In the genomic region with DNA sequence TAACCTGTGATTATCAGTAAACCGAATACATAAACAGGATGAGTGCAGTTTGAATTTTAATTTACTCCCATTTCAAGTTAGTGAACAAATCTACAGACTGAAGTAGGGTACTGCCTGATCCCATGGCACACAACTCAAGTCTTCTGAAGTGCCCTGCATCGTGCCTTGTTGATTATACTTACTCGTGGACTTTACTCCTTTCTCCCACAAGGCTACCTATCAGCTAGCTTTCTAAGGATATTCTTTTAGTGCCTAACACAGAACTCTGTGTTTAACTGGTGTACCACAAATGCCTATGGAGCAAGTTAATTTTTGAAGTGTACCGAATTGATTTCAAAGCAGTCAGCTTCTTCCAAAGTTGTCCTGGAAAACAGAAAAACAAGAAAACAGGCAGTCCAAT, we compare ENCODE assay signal across 27 cellular contexts.
"Had no signal": no experiment of that assay in that cellular context is flagged by ENCODE, and none has a peak within 500 bp of the region (broad histone marks: within the 10 kb centered on the region; RNA-seq: fewer than 3 reads in every experiment).

No MANE protein-coding gene starts in this region.

- H3K36me3 Mint-ChIP-seq: stimulated activated effector memory CD8-positive, alpha-beta T cell treated with anti-CD3 and anti-CD28 coated beads, Interleukin-12 subunit alpha, Interleukin-12 subunit beta, amount 100 ng/mL, for 72 hours had no signal

- H3K9me3 Mint-ChIP-seq: immature natural killer cell had no signal

- H3K27me3 Mint-ChIP-seq: activated CD8-positive, alpha-beta T cell treated with anti-CD3 and anti-CD28 coated beads for 36 hours; activated naive CD4-positive, alpha-beta T cell treated with anti-CD3 and anti-CD28 coated beads, Interleukin-2, amount 50 U/mL, for 24 hours; activated naive CD8-positive, alpha-beta T cell treated with anti-CD3 and anti-CD28 coated beads, Interleukin-2, amount 50 U/mL, for 24 hours; activated T-helper 17 cell treated with anti-CD3 and anti-CD28 coated beads, Interleukin-2, amount 50 U/mL, for 72 hours; natural killer cell treated with Interleukin-12 subunit alpha and Interleukin-12 subunit beta and Interleukin-15 and Interleukin-18, amount 100 ng/mL, for 72 hours; progenitor cell of endocrine pancreas; stimulated activated naive CD8-positive, alpha-beta T cell treated with anti-CD3 and anti-CD28 coated beads, Interleukin-15, Interleukin-2, amounts not matched to agents 100 ng/mL and 50 ng/mL, for 24 hours had no signal

- H3K4me3 ChIP-seq: breast epithelium, heart left ventricle, left ventricle myocardium inferior, lung, skin epidermis, upper lobe of left lung had no signal

- H3K9me3 ChIP-seq: breast epithelium, left ventricle myocardium inferior, upper lobe of left lung had no signal

- H3K36me3 ChIP-seq: breast epithelium, heart left ventricle, left ventricle myocardium inferior, upper lobe of left lung had no signal

- ATAC-seq: activated CD8-positive, alpha-beta T cell treated with anti-CD3 and anti-CD28 coated beads for 36 hours; activated naive CD8-positive, alpha-beta T cell treated with anti-CD3 and anti-CD28 coated beads, Interleukin-2, amount 50 U/mL, for 24 hours; activated T-cell treated with anti-CD3 and anti-CD28 coated beads, Interleukin-2, amount 50 U/mL, for 4 hours; activated T-helper 17 cell treated with anti-CD3 and anti-CD28 coated beads, Interleukin-2, amount 50 U/mL, for 72 hours; heart left ventricle; natural killer cell treated with Interleukin-12 subunit alpha and Interleukin-12 subunit beta and Interleukin-15 and Interleukin-18, amount 100 ng/mL, for 72 hours; sciatic nerve; stimulated activated effector memory CD8-positive, alpha-beta T cell treated with anti-CD3 and anti-CD28 coated beads, Interleukin-12 subunit alpha, Interleukin-12 subunit beta, amount 100 ng/mL, for 72 hours had no signal

- H3K4me3 Mint-ChIP-seq: activated CD8-positive, alpha-beta T cell treated with anti-CD3 and anti-CD28 coated beads for 36 hours; activated naive CD4-positive, alpha-beta T cell treated with anti-CD3 and anti-CD28 coated beads, Interleukin-2, amount 50 U/mL, for 24 hours; activated naive CD8-positive, alpha-beta T cell treated with anti-CD3 and anti-CD28 coated beads, Interleukin-2, amount 50 U/mL, for 24 hours; activated T-cell treated with anti-CD3 and anti-CD28 coated beads, Interleukin-2, amount 50 U/mL, for 4 hours; activated T-helper 17 cell treated with anti-CD3 and anti-CD28 coated beads, Interleukin-2, amount 50 U/mL, for 72 hours; endodermal cell; immature natural killer cell; natural killer cell treated with Interleukin-12 subunit alpha and Interleukin-12 subunit beta and Interleukin-15 and Interleukin-18, amount 100 ng/mL, for 72 hours; stimulated activated effector memory CD8-positive, alpha-beta T cell treated with anti-CD3 and anti-CD28 coated beads, Interleukin-12 subunit alpha, Interleukin-12 subunit beta, amount 100 ng/mL, for 72 hours; stimulated activated naive CD8-positive, alpha-beta T cell treated with anti-CD3 and anti-CD28 coated beads, Interleukin-15, Interleukin-2, amounts not matched to agents 100 ng/mL and 50 ng/mL, for 24 hours; T-helper 1 cell treated with Interleukin-12 subunit alpha and Interleukin-12 subunit beta and Interleukin-4 antibody, amounts not matched to agents 30 μg/mL and 1 μg/mL, for 36 hours had no signal

- DNase-seq: activated CD4-positive, alpha-beta T cell treated with anti-CD3 and anti-CD28 coated beads, Interleukin-2, amount 50 U/mL, for 1 hour; activated CD8-positive, alpha-beta T cell treated with anti-CD3 and anti-CD28 coated beads for 36 hours; activated naive CD8-positive, alpha-beta T cell treated with anti-CD3 and anti-CD28 coated beads, Interleukin-2, amount 50 U/mL, for 24 hours; activated T-cell treated with anti-CD3 and anti-CD28 coated beads, Interleukin-2, amount 50 U/mL, for 4 hours; amygdala; central memory CD4-positive, alpha-beta T cell; endodermal cell; foreskin fibroblast; heart left ventricle; hypothalamus; immature natural killer cell; left ventricle myocardium inferior; mesendoderm; stimulated activated CD4-positive, alpha-beta T cell treated with anti-CD3 and anti-CD28 coated beads, Interleukin-4, amount 100 ng/mL, for 24 hours; T-helper 9 cell had no signal

- H3K27ac Mint-ChIP-seq: activated CD8-positive, alpha-beta T cell treated with anti-CD3 and anti-CD28 coated beads for 36 hours; activated naive CD4-positive, alpha-beta T cell treated with anti-CD3 and anti-CD28 coated beads, Interleukin-2, amount 50 U/mL, for 24 hours; activated naive CD8-positive, alpha-beta T cell treated with anti-CD3 and anti-CD28 coated beads, Interleukin-2, amount 50 U/mL, for 24 hours; activated T-helper 17 cell treated with anti-CD3 and anti-CD28 coated beads, Interleukin-2, amount 50 U/mL, for 72 hours; endodermal cell; natural killer cell treated with Interleukin-12 subunit alpha and Interleukin-12 subunit beta and Interleukin-15 and Interleukin-18, amount 100 ng/mL, for 72 hours; progenitor cell of endocrine pancreas; stimulated activated effector memory CD8-positive, alpha-beta T cell treated with anti-CD3 and anti-CD28 coated beads, Interleukin-12 subunit alpha, Interleukin-12 subunit beta, amount 100 ng/mL, for 72 hours; stimulated activated naive CD8-positive, alpha-beta T cell treated with anti-CD3 and anti-CD28 coated beads, Interleukin-15, Interleukin-2, amounts not matched to agents 100 ng/mL and 50 ng/mL, for 24 hours; T-helper 1 cell treated with Interleukin-12 subunit alpha and Interleukin-12 subunit beta and Interleukin-4 antibody, amounts not matched to agents 30 μg/mL and 1 μg/mL, for 36 hours had no signal

- H3K27me3 ChIP-seq: breast epithelium, heart left ventricle, upper lobe of left lung had no signal

- H3K4me1 ChIP-seq: breast epithelium had no signal

- H3K27ac ChIP-seq: heart left ventricle, left ventricle myocardium inferior, skin epidermis, upper lobe of left lung had no signal
